Comparison of ENCODE assay signal across 12 cellular contexts in genomic region chr10:102492983-102493382, GRCh38. TPM values are rescaled to one million over a fixed set of nuclear protein-coding genes. Genes with fewer than 3 reads are reported as not detected.
DNase-seq lines count a peak whose midpoint lies in the region; ATAC-seq and TF ChIP-seq lines count a peak whose summit lies in the region.
"Had no signal": no experiment of that assay in that cellular context is flagged by ENCODE, and none has a peak within 500 bp of the region (broad histone marks: within the 10 kb centered on the region; RNA-seq: fewer than 3 reads in every experiment).

No MANE protein-coding gene starts in this region.

- H3K9ac ChIP-seq in skeletal muscle tissue (ENCODE audit: low read depth in 1 of 3, low read length in 3 of 3), result peak overlapping the region; percentile 23 to 65 (median 55)
- H3K9ac ChIP-seq: SK-N-SH had no signal

- no peaks in the 10 kb centered on the region for H3K9me2 ChIP-seq in hepatocyte (replicated peaks; ENCODE audit: insufficient read depth)
- H3K9me2 ChIP-seq: SK-N-SH had no signal

- no peak overlapping the region for H3K4me3 ChIP-seq in hepatocyte
- H3K4me3 ChIP-seq in skeletal muscle tissue (ENCODE audit: low read length in 3 of 3), result peak overlapping the region in 1 of 3 donors; percentile 39
- H3K4me3 ChIP-seq: A549 had no signal

- DNase-seq in NCI-H1092 treated with DMSO at 0.1 percent for 48 hours (lab: John Stamatoyannopoulos, UW) (peak; percentile 4), NCI-H1092 (lab: John Stamatoyannopoulos, UW) (no peak), hepatocyte (ENCODE audit: low spot score) (peak; percentile 26), SW 1271 (lab: John Stamatoyannopoulos, UW) (no peak)
- no peak for DNase-seq in activated naive CD8-positive, alpha-beta T cell treated with anti-CD3 and anti-CD28 coated beads for 36 hours
- DNase-seq: NCI-H226, occipital lobe, SK-N-SH had no signal

- H3K27ac Mint-ChIP-seq in activated naive CD8-positive, alpha-beta T cell treated with anti-CD3 and anti-CD28 coated beads for 36 hours, result peak overlapping the region; percentile 28

- no peaks in the 10 kb centered on the region for H3K27me3 ChIP-seq in hepatocyte
- H3K27me3 ChIP-seq in skeletal muscle tissue (ENCODE audit: control insufficient read depth in 3 of 3, insufficient read depth in 3 of 3, low read length in 3 of 3), result no peaks in the 10 kb centered on the region

- peaks cover 10% of the 10 kb centered on the region for H3K4me1 Mint-ChIP-seq in activated naive CD8-positive, alpha-beta T cell treated with anti-CD3 and anti-CD28 coated beads for 36 hours

- H4K20me1 ChIP-seq in hepatocyte (ENCODE audit: insufficient read depth, poor library complexity, severe bottlenecking), result peaks cover 69% of the 10 kb centered on the region

- ATAC-seq in GM18498 (IDR thresholded peaks at IDR 0.05; ENCODE audit: unreplicated experiment) (no peak), GM19035 (IDR thresholded peaks at IDR 0.05; ENCODE audit: unreplicated experiment) (no peak)

- H3K4me3 Mint-ChIP-seq in activated naive CD8-positive, alpha-beta T cell treated with anti-CD3 and anti-CD28 coated beads for 36 hours, result no peak overlapping the region

- H2AFZ ChIP-seq in hepatocyte, result no peak overlapping the region

- H3K9me3 ChIP-seq in hepatocyte (ENCODE audit: low read depth), result no peaks in the 10 kb centered on the region
- no peaks in the 10 kb centered on the region for H3K9me3 ChIP-seq in skeletal muscle tissue (ENCODE audit: control insufficient read depth in 3 of 3, low read length in 3 of 3)
- H3K9me3 ChIP-seq: A549, SK-N-SH had no signal

- no peaks in the 10 kb centered on the region for H3K9me3 Mint-ChIP-seq in activated naive CD8-positive, alpha-beta T cell treated with anti-CD3 and anti-CD28 coated beads for 36 hours

- 53% methylated on average over 2 of the region's 2 CpGs for WGBS in hepatocyte (ENCODE audit: low lambda C conversion rate, missing lambda C conversion rate)

- peaks cover under 1% of the 10 kb centered on the region for H3K36me3 Mint-ChIP-seq in activated naive CD8-positive, alpha-beta T cell treated with anti-CD3 and anti-CD28 coated beads for 36 hours

- H3K36me3 ChIP-seq in hepatocyte (replicated peaks; ENCODE audit: insufficient read depth, low read depth) (no peaks in the 10 kb centered on the region), skeletal muscle tissue (ENCODE audit: control insufficient read depth in 3 of 3, insufficient read depth in 3 of 3, low read length in 3 of 3) (peaks cover 13 to 17% (median 15%) of the 10 kb centered on the region in 3 donors)

- H3K27me3 Mint-ChIP-seq in activated naive CD8-positive, alpha-beta T cell treated with anti-CD3 and anti-CD28 coated beads for 36 hours, result no peaks in the 10 kb centered on the region

- TF ChIP-seq CTCF in hepatocyte (IDR thresholded peaks at IDR 0.05; ENCODE audit: poor library complexity), result no peak

- no peaks in the 10 kb centered on the region for H3K4me1 ChIP-seq in hepatocyte (ENCODE audit: insufficient read depth)
- H3K4me1 ChIP-seq in skeletal muscle tissue (ENCODE audit: control insufficient read depth in 3 of 3, insufficient read depth in 3 of 3, low read length in 3 of 3), result peaks cover 33 to 54% (median 52%) of the 10 kb centered on the region in 3 donors

- H3K4me2 ChIP-seq in hepatocyte, result no peak overlapping the region
- H3K4me2 ChIP-seq: A549, SK-N-SH had no signal

- H3K27ac ChIP-seq in hepatocyte, result no peak overlapping the region
- H3K27ac ChIP-seq in skeletal muscle tissue (ENCODE audit: low read depth, low read length), result peak overlapping the region; percentile 78
- H3K27ac ChIP-seq: A549 had no signal

- H3K79me2 ChIP-seq in hepatocyte, result peaks cover 86% of the 10 kb centered on the region

RNA-seq across cellular contexts. Expression of gene ACTR1A, which starts 9.5 kb away (rescaled TPM):
- 10 to 100 TPM; 51.1 to 54.9 TPM for total RNA-seq in activated naive CD8-positive, alpha-beta T cell treated with anti-CD3 and anti-CD28 coated beads for 36 hours
- total RNA-seq in hepatocyte (84.1 and 90.7 TPM in 2 replicates), skeletal muscle tissue (66.8 TPM)
- polyA plus RNA-seq in hepatocyte, result 80.5 and 86.7 TPM in 2 replicates

RNA-seq across cellular contexts. Expression of gene SUFU, which starts 10.8 kb away (rescaled TPM):
- total RNA-seq in activated naive CD8-positive, alpha-beta T cell treated with anti-CD3 and anti-CD28 coated beads for 36 hours, result 1 to 10 TPM; 5.7 to 6.0 TPM
- total RNA-seq in hepatocyte (10.2 and 10.9 TPM in 2 replicates), skeletal muscle tissue (4.2 TPM)
- polyA plus RNA-seq in hepatocyte, result 18.2 TPM in 2 replicates

RNA-seq across cellular contexts. Expression of gene C10orf95, which starts 41.6 kb away (rescaled TPM):
- total RNA-seq in activated naive CD8-positive, alpha-beta T cell treated with anti-CD3 and anti-CD28 coated beads for 36 hours, result under 1 TPM; 0.49 to 0.62 TPM
- 5.6 and 7.7 TPM in 2 replicates for total RNA-seq in hepatocyte
- 5.2 and 8.3 TPM in 2 replicates for polyA plus RNA-seq in hepatocyte
- total RNA-seq in skeletal muscle tissue, result not detected
- total RNA-seq: occipital lobe had no signal

Comparison
In these comparisons a context has a peak if more than half of its experiments do, and no peak if none do; other contexts are left out.
1. DNase-seq: peak in NCI-H1092 treated with DMSO at 0.1 percent for 48 hours (single experiment) and hepatocyte (single experiment); none in NCI-H1092 (single experiment), activated naive CD8-positive, alpha-beta T cell treated with anti-CD3 and anti-CD28 coated beads for 36 hours (single experiment) and SW 1271 (0 of 2).